Comparison of ENCODE assay signal across 1 cellular context in the genomic region with DNA sequence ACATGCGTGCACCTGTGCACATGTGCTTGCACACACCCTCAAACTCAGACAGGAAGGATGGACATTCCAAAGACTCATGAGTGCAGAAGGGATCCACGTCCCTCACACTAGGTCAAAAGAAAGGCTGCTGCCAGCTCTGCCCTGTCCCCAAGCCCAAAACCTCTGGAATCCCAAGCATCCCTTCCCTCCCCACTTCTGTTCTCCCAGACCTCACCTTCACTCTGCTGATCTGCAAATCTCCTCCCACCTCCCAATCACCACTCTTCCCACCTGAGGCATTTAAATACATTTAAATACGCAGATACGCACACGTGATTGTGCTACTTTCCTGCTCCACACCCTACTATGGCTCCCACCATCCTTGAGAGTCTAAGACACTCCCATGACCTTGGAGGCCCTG.
TF ChIP-seq lines count a peak whose summit lies in the region.

No MANE protein-coding gene starts in this region.

TF ChIP-seq in WTC11, 78 proteins besides CTCF, POLR2A, EP300 and RAD21 (continued from another document):
- TF ChIP-seq, protein P1, sequence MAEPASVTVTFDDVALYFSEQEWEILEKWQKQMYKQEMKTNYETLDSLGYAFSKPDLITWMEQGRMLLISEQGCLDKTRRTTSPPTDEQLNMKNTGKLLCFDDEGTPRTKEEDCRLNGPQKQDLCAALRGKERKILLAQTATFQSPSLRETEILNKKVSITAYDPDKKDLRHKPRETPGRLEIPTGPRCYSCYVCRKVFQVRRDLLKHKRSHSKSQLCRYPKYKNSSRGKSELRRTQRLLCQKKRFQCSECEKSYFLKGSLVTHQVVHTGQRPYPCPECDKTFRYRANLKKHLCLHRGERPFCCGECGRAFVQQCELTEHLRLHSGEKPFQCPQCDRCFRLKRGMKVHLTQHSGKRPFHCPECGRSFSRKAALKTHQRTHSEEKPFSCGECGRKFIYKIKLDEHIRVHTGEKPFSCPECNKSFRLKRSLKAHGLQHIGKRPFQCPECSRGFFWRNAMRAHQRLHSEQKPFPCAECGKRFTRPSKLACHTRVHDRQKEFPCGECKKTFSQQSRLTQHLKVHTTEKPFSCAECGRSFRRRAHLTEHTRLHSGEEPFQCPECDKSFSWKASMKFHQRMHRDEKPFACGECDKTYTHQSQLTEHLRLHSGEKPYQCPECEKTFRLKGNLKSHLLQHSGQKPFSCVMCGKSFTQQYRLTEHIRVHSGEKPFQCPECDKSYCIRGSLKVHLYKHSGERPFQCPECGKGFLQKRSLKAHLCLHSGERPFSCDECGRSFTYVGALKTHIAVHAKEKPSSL (CRISPR knock-in tag; conservative IDR thresholded peaks at IDR 0.05): no peak
